Comparison of ENCODE assay signal across 14 cellular contexts in genomic region chr4:133156556-133156955, GRCh38. TPM values are rescaled to one million over a fixed set of nuclear protein-coding genes. Genes with fewer than 3 reads are reported as not detected.
"Had no signal": no experiment of that assay in that cellular context is flagged by ENCODE, and none has a peak within 500 bp of the region (broad histone marks: within the 10 kb centered on the region; RNA-seq: fewer than 3 reads in every experiment).

No MANE protein-coding gene starts in this region.

- H3K4me3 ChIP-seq: lower lobe of right lung, uterus had no signal

- H3K9me3 Mint-ChIP-seq: activated T-helper 1 cell treated with anti-CD3 and anti-CD28 coated beads, Interleukin-12 subunit alpha, Interleukin-12 subunit beta, Interleukin-2, Interleukin-4 antibody, amounts not matched to agents 30 ng/mL and 10 ng/mL and 1 ng/mL, durations not matched to agents 14 hours and 24 hours and 36 hours; central memory CD8-positive, alpha-beta T cell; dendritic cell treated with granulocyte-macrophage colony-stimulating factor and Interleukin-4, amounts not matched to agents 40 ng/mL and 50 ng/mL, for 4 days had no signal

- H3K4me1 ChIP-seq: uterus had no signal

- H3K27ac Mint-ChIP-seq: activated CD4-positive, alpha-beta T cell treated with anti-CD3 and anti-CD28 coated beads for 36 hours; activated CD8-positive, alpha-beta T cell treated with anti-CD3 and anti-CD28 coated beads, Interleukin-2, amount 10 ng/mL, durations not matched to agents 7 days and 5 days; activated T-helper 1 cell treated with anti-CD3 and anti-CD28 coated beads, Interleukin-12 subunit alpha, Interleukin-12 subunit beta, Interleukin-2, Interleukin-4 antibody, amounts not matched to agents 30 ng/mL and 10 ng/mL and 1 ng/mL, durations not matched to agents 14 hours and 24 hours and 36 hours; dendritic cell treated with granulocyte-macrophage colony-stimulating factor and Interleukin-4, amounts not matched to agents 40 ng/mL and 50 ng/mL, for 4 days; naive B cell had no signal

- H3K36me3 ChIP-seq: lower lobe of right lung, uterus, WERI-Rb-1 had no signal

- DNase-seq: activated CD4-positive, alpha-beta T cell treated with anti-CD3 and anti-CD28 coated beads for 36 hours; activated CD8-positive, alpha-beta T cell treated with anti-CD3 and anti-CD28 coated beads, Interleukin-2, amount 10 ng/mL, durations not matched to agents 7 days and 5 days; activated naive CD4-positive, alpha-beta T cell; lower lobe of right lung; naive B cell; stimulated activated CD4-positive, alpha-beta T cell treated with anti-CD3 and anti-CD28 coated beads, Interleukin-4, amount 100 ng/mL, for 1 hour; stimulated activated CD8-positive, alpha-beta memory T cell treated with anti-CD3 and anti-CD28 coated beads, Interleukin-4, amount 100 ng/mL, for 48 hours; stimulated activated naive CD8-positive, alpha-beta T cell treated with anti-CD3 and anti-CD28 coated beads, Interleukin-15, Interleukin-2, amounts not matched to agents 100 U/mL and 50 U/mL, for 24 hours; T-helper 1 cell; uterus; WERI-Rb-1 had no signal

- H3K4me3 Mint-ChIP-seq: activated CD4-positive, alpha-beta T cell treated with anti-CD3 and anti-CD28 coated beads for 36 hours; activated CD8-positive, alpha-beta T cell treated with anti-CD3 and anti-CD28 coated beads, Interleukin-2, amount 10 ng/mL, durations not matched to agents 7 days and 5 days; activated T-helper 1 cell treated with anti-CD3 and anti-CD28 coated beads, Interleukin-12 subunit alpha, Interleukin-12 subunit beta, Interleukin-2, Interleukin-4 antibody, amounts not matched to agents 30 ng/mL and 10 ng/mL and 1 ng/mL, durations not matched to agents 14 hours and 24 hours and 36 hours; central memory CD8-positive, alpha-beta T cell; dendritic cell treated with granulocyte-macrophage colony-stimulating factor and Interleukin-4, amounts not matched to agents 40 ng/mL and 50 ng/mL, for 4 days; naive B cell had no signal

- H3K4me1 Mint-ChIP-seq: central memory CD8-positive, alpha-beta T cell; naive B cell had no signal

- H3K9me3 ChIP-seq: lower lobe of right lung, uterus had no signal

- ATAC-seq: activated CD4-positive, alpha-beta T cell treated with anti-CD3 and anti-CD28 coated beads for 36 hours; activated CD8-positive, alpha-beta T cell treated with anti-CD3 and anti-CD28 coated beads, Interleukin-2, amount 10 ng/mL, durations not matched to agents 7 days and 5 days; lower lobe of right lung; stimulated activated naive CD8-positive, alpha-beta T cell treated with anti-CD3 and anti-CD28 coated beads, Interleukin-15, Interleukin-2, amounts not matched to agents 100 U/mL and 50 U/mL, for 24 hours had no signal

- H3K27ac ChIP-seq: lower lobe of right lung, uterus, WERI-Rb-1 had no signal

RNA-seq across cellular contexts. Expression of gene PCDH10, which starts 7.5 kb away (rescaled TPM):
- total RNA-seq: activated CD4-positive, alpha-beta T cell treated with anti-CD3 and anti-CD28 coated beads for 36 hours; activated CD8-positive, alpha-beta T cell treated with anti-CD3 and anti-CD28 coated beads, Interleukin-2, amount 10 ng/mL, durations not matched to agents 7 days and 5 days; activated T-helper 1 cell treated with anti-CD3 and anti-CD28 coated beads, Interleukin-12 subunit alpha, Interleukin-12 subunit beta, Interleukin-2, Interleukin-4 antibody, amounts not matched to agents 30 ng/mL and 10 ng/mL and 1 ng/mL, durations not matched to agents 14 hours and 24 hours and 36 hours had no signal
